Comparison of ENCODE assay signal across 13 cellular contexts in genomic region chr1:14606632-14607031, GRCh38.
A peak's percentile ranks its signal among the peaks of the same experiment; 100 is the strongest.
DNase-seq lines count a peak whose midpoint lies in the region; ATAC-seq and TF ChIP-seq lines count a peak whose summit lies in the region.
"Had no signal": no experiment of that assay in that cellular context is flagged by ENCODE, and none has a peak within 500 bp of the region (broad histone marks: within the 10 kb centered on the region; RNA-seq: fewer than 3 reads in every experiment).

No MANE protein-coding gene starts in this region.

- peak; percentile 36 for TF ChIP-seq CTCF in AG10803 (conservative IDR thresholded peaks at IDR 0.05; ENCODE audit: low read length)
- TF ChIP-seq CTCF in GM20000 (IDR thresholded peaks at IDR 0.05; ENCODE audit: extremely low read depth, missing control alignments), result peak; percentile 6
- TF ChIP-seq CTCF in WERI-Rb-1 (IDR thresholded peaks at IDR 0.05; ENCODE audit: low read depth, low read length), result peak; percentile 75

- H3K27ac ChIP-seq in WERI-Rb-1, result no peak overlapping the region

- H3K4me3 ChIP-seq in AG10803 (ENCODE audit: low read length), result no peak overlapping the region
- no peak overlapping the region for H3K4me3 ChIP-seq in WERI-Rb-1 (ENCODE audit: low read depth, low read length)

- no peak for TF ChIP-seq POLR2A in erythroblast (IDR thresholded peaks at IDR 0.05; ENCODE audit: low read length)

- no peak for ATAC-seq in GM21723 (IDR thresholded peaks at IDR 0.05; ENCODE audit: unreplicated experiment)
- ATAC-seq: naive thymus-derived CD4-positive, alpha-beta T cell had no signal

- no peaks in the 10 kb centered on the region for H3K36me3 ChIP-seq in WERI-Rb-1

- H3K9me3 ChIP-seq in WERI-Rb-1 (ENCODE audit: severe bottlenecking), result no peaks in the 10 kb centered on the region

- no peaks in the 10 kb centered on the region for H3K27me3 ChIP-seq in WERI-Rb-1 (ENCODE audit: insufficient read depth, low read depth, severe bottlenecking)

- DNase-seq in AG10803 (ENCODE audit: low read depth), result no peak
- no peak for DNase-seq in GM20000 (ENCODE audit: low spot score)
- DNase-seq in WERI-Rb-1, result no peak
- DNase-seq in left kidney (ENCODE audit: low read depth, low spot score), result peak; percentile 54
- DNase-seq in NCI-H1105 (lab: John Stamatoyannopoulos, UW), result no peak
- no peak for DNase-seq in amniotic stem cell (lab: John Stamatoyannopoulos, UW)
- no peak for DNase-seq in erythroblast (lab: John Stamatoyannopoulos, UW)
- DNase-seq: activated T-cell treated with anti-CD3 and anti-CD28 coated beads for 4 hours; aorta; naive thymus-derived CD4-positive, alpha-beta T cell; NCI-H226; Right ventricle myocardium superior had no signal

Comparison
In these comparisons a context has a peak if more than half of its experiments do, and no peak if none do; other contexts are left out.
1. CTCF ChIP-seq: peak in every context shown above with its lines; median percentile 75 in WERI-Rb-1; 36 in AG10803; 6 in GM20000.